ENCODE assay signal across 8 cellular contexts in genomic region chrX:3962511-3963350, GRCh38.
DNase-seq lines count a peak whose midpoint lies in the region; ATAC-seq, FAIRE-seq and TF ChIP-seq lines count a peak whose summit lies in the region.

No MANE protein-coding gene starts in this region.

- no peak overlapping the region for H3K27ac Mint-ChIP-seq in neural crest cell (ENCODE audit: unreplicated experiment)

- no peak overlapping the region for H2BK15ac ChIP-seq in H1 (ENCODE audit: low read length)

- no peak overlapping the region for H4K91ac ChIP-seq in H1 (replicated peaks; ENCODE audit: insufficient read length, low read length)

- peak; percentile 68 for TF ChIP-seq CTCF in C4-2B (conservative IDR thresholded peaks at IDR 0.05)
- peak in 2 of 3 experiments; percentile 12 to 42; a peak in 2 of 4 replicates for TF ChIP-seq CTCF in H1 (IDR thresholded peaks at IDR 0.05; ENCODE audit: control extremely low read depth in 1 of 3, insufficient read depth in 1 of 3, low read depth in 1 of 3, low read length in 3 of 3)
- peak; percentile 82 for TF ChIP-seq CTCF in neural crest cell (conservative IDR thresholded peaks at IDR 0.05)
- TF ChIP-seq CTCF in GM20000 (IDR thresholded peaks at IDR 0.05; ENCODE audit: extremely low read depth, missing control alignments): no peak

- peak; percentile 66 for FAIRE-seq in GM18507 (lab: Jason Lieb, UNC)
- peak; percentile 80 for FAIRE-seq in H1 (lab: Jason Lieb, UNC)

- H3K56ac ChIP-seq in H1 (replicated peaks; ENCODE audit: insufficient read length, low read depth, low read length): no peak overlapping the region

- H3K27ac ChIP-seq in C4-2B (no peak overlapping the region), H1 (ENCODE audit: low read depth, low read length) (no peak overlapping the region)

- H3K9me3 Mint-ChIP-seq in neural crest cell: peaks cover 3% of the 10 kb centered on the region

- H3K4me2 ChIP-seq in H1 (ENCODE audit: insufficient read depth in 1 of 2, low read depth in 2 of 2, low read length in 2 of 2): peak overlapping the region in 1 of 2 experiments; percentile 31; a peak in 1 of 4 replicates

- H3K23ac ChIP-seq in H1 (ENCODE audit: insufficient read length): no peak overlapping the region

- no peak for DNase-seq in GM18507 (ENCODE audit: extremely low spot score, insufficient read length, low read depth)
- peak; percentile 55 for DNase-seq in NCI-H2227 (lab: John Stamatoyannopoulos, UW; ENCODE audit: unreplicated experiment)
- DNase-seq in H1 (ENCODE audit: low read depth in 1 of 2, low spot score in 2 of 2): no peak
- peak; percentile 51 for DNase-seq in neural crest cell (ENCODE audit: low read depth, low spot score)
- DNase-seq in GM20000 (ENCODE audit: low spot score): no peak

- no peak overlapping the region for H2AFZ ChIP-seq in H1 (ENCODE audit: low read length)

- H2BK20ac ChIP-seq in H1 (ENCODE audit: low read length): no peak overlapping the region

- POLR2A ChIA-PET in H1 (lab: Charles Lee; ENCODE audit: partially characterized antibody): interaction anchor here (0.7 kb wide), 1 partner anchor 632 kb away, joined by 3 read pairs; no protein-coding TSS in a partner anchor

- TF ChIP-seq RAD21 in H1 (IDR thresholded peaks at IDR 0.05 in 1 of 2, conservative IDR thresholded peaks at IDR 0.05 in 1 of 2; ENCODE audit: low read depth in 2 of 2, low read length in 2 of 2): peak in 1 of 2 experiments; percentile 56

- no peak overlapping the region for H3K4me3 ChIP-seq in H1 (ENCODE audit: extremely low read depth in 1 of 4, insufficient read depth in 2 of 4, low read depth in 3 of 4, low read length in 4 of 4)

- H3K79me1 ChIP-seq in H1 (ENCODE audit: low read depth, low read length): no peaks in the 10 kb centered on the region

- no peak for ATAC-seq in HG03378 (IDR thresholded peaks at IDR 0.05; ENCODE audit: unreplicated experiment)
- ATAC-seq in GM21576 (IDR thresholded peaks at IDR 0.05; ENCODE audit: unreplicated experiment): no peak

- no peak overlapping the region for H2AK5ac ChIP-seq in H1 (ENCODE audit: low read depth, low read length)

- no peak for TF ChIP-seq EP300 in H1 (IDR thresholded peaks at IDR 0.05; ENCODE audit: borderline replicate concordance in 1 of 2, low read depth in 2 of 2, low read length in 2 of 2)

- no peak overlapping the region; the same call in 1 of the 2 replicates for H2BK5ac ChIP-seq in H1 (ENCODE audit: low read depth, low read length)

- H3K4ac ChIP-seq in H1 (replicated peaks; ENCODE audit: insufficient read length, low read depth, low read length): no peak overlapping the region

- H3K27me3 ChIP-seq in H1 (replicated peaks in 1 of 4; ENCODE audit: control insufficient read depth in 3 of 4, extremely low read depth in 1 of 4, insufficient read depth in 3 of 4, low read length in 3 of 4): no peaks in the 10 kb centered on the region

- TF ChIP-seq POLR2A in H1 (IDR thresholded peaks at IDR 0.05; ENCODE audit: control extremely low read depth in 1 of 2, low read depth in 2 of 2, low read length in 2 of 2): no peak

- no peak overlapping the region for H3K14ac ChIP-seq in H1 (ENCODE audit: insufficient read length)

- no peaks in the 10 kb centered on the region for H3K27me3 Mint-ChIP-seq in neural crest cell (ENCODE audit: low read depth)

- CTCF ChIA-PET in H1 (lab: Charles Lee; ENCODE audit: partially characterized antibody): interaction anchor here (0.6 to 2.0 kb wide), 21 partner anchors 9 to 1621 kb away, joined by 3 to 12 read pairs (median 4); no protein-coding TSS in a partner anchor

- H4K8ac ChIP-seq in H1 (ENCODE audit: extremely low read depth, insufficient read depth, low read length): no peak overlapping the region

- H3K79me2 ChIP-seq in H1 (ENCODE audit: control insufficient read depth in 1 of 2, insufficient read depth in 2 of 2, low read length in 2 of 2): no peaks in the 10 kb centered on the region

- no peak overlapping the region for H3K9ac ChIP-seq in H1 (replicated peaks in 1 of 4; ENCODE audit: extremely low read depth in 1 of 4, low read depth in 3 of 4, low read length in 3 of 4)

- H4K5ac ChIP-seq in H1 (ENCODE audit: insufficient read length, low read depth, low read length): no peak overlapping the region

- peak overlapping the region; percentile 42 for H3K4me3 Mint-ChIP-seq in neural crest cell

- peak overlapping the region; percentile 32; the same call in 1 of the 2 replicates for H3K18ac ChIP-seq in H1 (ENCODE audit: extremely low read depth, low read length)

- WGBS in H1 (ENCODE audit: extremely low coverage in 1 of 2, insufficient coverage in 1 of 2, insufficient read length in 1 of 2, insufficient replicate concordance in 2 of 2, low coverage in 1 of 2, low lambda C conversion rate in 2 of 2, missing lambda C conversion rate in 1 of 2), 2 experiments: 32% methylated on average over 15 of the region's 15 CpGs; no CpG with 5 or more reads in 1 of the 2 experiments

- peaks cover 0 to 5% (median 3%) of the 10 kb centered on the region in 4 experiments; a peak in 4 of 7 replicates for H3K4me1 ChIP-seq in H1 (replicated peaks in 1 of 4; ENCODE audit: control insufficient read depth in 3 of 4, insufficient read depth in 4 of 4, low read length in 3 of 4)

- no peak overlapping the region for H2BK120ac ChIP-seq in H1 (replicated peaks; ENCODE audit: low read depth, low read length)

- no peaks in the 10 kb centered on the region for H4K20me1 ChIP-seq in H1 (replicated peaks in 1 of 2; ENCODE audit: control insufficient read depth in 1 of 2, insufficient read depth in 2 of 2, low read length in 2 of 2)

- H3K36me3 ChIP-seq in H1 (ENCODE audit: control insufficient read depth in 2 of 4, insufficient read depth in 4 of 4, low read length in 3 of 4): no peaks in the 10 kb centered on the region

- H3K4me1 Mint-ChIP-seq in neural crest cell: peaks cover 8% of the 10 kb centered on the region

- H3K9me3 ChIP-seq in H1 (ENCODE audit: insufficient read depth in 2 of 2, low read depth in 1 of 2, low read length in 1 of 2): no peaks in the 10 kb centered on the region; a peak in 1 of 4 replicates

- no peaks in the 10 kb centered on the region for H3K23me2 ChIP-seq in H1 (ENCODE audit: low read depth, low read length)

- H2BK12ac ChIP-seq in H1 (ENCODE audit: low read depth, low read length): no peak overlapping the region

- peaks cover 6% of the 10 kb centered on the region for H3K36me3 Mint-ChIP-seq in neural crest cell (ENCODE audit: low read depth)

TF ChIP-seq in H1, 55 proteins besides CTCF, POLR2A, EP300 and RAD21:
- TF ChIP-seq HDAC2 (IDR thresholded peaks at IDR 0.05; ENCODE audit: borderline replicate concordance in 1 of 2, low read depth in 2 of 2, low read length in 2 of 2) (no peak), SUZ12 (IDR thresholded peaks at IDR 0.05; ENCODE audit: low read length) (no peak), SRF (IDR thresholded peaks at IDR 0.05; ENCODE audit: low read depth, low read length) (no peak), USF2 (IDR thresholded peaks at IDR 0.05; ENCODE audit: low read length) (no peak), CHD2 (IDR thresholded peaks at IDR 0.05; ENCODE audit: low read length) (no peak), CBX8 (IDR thresholded peaks at IDR 0.05; ENCODE audit: borderline replicate concordance, low read depth, low read length) (no peak), BRCA1 (IDR thresholded peaks at IDR 0.05; ENCODE audit: low read depth, low read length) (no peak), CEBPB (IDR thresholded peaks at IDR 0.05; ENCODE audit: low read depth, low read length) (no peak), SIN3A (conservative IDR thresholded peaks at IDR 0.05 in 1 of 2, IDR thresholded peaks at IDR 0.05 in 1 of 2; ENCODE audit: low read depth in 1 of 2, low read length in 2 of 2) (no peak), GABPA (IDR thresholded peaks at IDR 0.05; ENCODE audit: borderline replicate concordance, insufficient read depth, low read length) (no peak), CREB1 (IDR thresholded peaks at IDR 0.05) (no peak), NANOG (IDR thresholded peaks at IDR 0.05; ENCODE audit: insufficient read depth, low read depth, low read length, poor library complexity, severe bottlenecking) (no peak)

Comparison
In these comparisons a context has a peak if more than half of its experiments do, and no peak if none do; other contexts are left out.
1. DNase-seq: peak in NCI-H2227 (single experiment) and neural crest cell (single experiment); none in GM18507 (single experiment), H1 (0 of 2) and GM20000 (single experiment).